11 cellular contexts compared by ENCODE assay signal in genomic region chr1:58353168-58353567, GRCh38.
"Had no signal": no experiment of that assay in that cellular context is flagged by ENCODE, and none has a peak within 500 bp of the region (broad histone marks: within the 10 kb centered on the region; RNA-seq: fewer than 3 reads in every experiment).

No MANE protein-coding gene starts in this region.

- H3K4me1 ChIP-seq: HAP-1 had no signal

- H3K9ac ChIP-seq: GM23248 had no signal

- H3K36me3 ChIP-seq: HAP-1 had no signal

- H3K4me2 ChIP-seq: GM23338 had no signal

- H2AFZ ChIP-seq: GM23248, GM23338 had no signal

- H3K4me3 ChIP-seq: GM23248, GM23338, HAP-1 had no signal

- H3K27ac ChIP-seq: GM23248 had no signal

- DNase-seq: GM23248, GOT3, H7, H9, HCEC 1CT, HFFc6 had no signal

- ATAC-seq: GM23338, HCT116 had no signal

- FAIRE-seq: H1, H54 had no signal

- H3K9me3 ChIP-seq: HAP-1 had no signal
